21 cellular contexts compared by ENCODE assay signal in genomic region chr19:35521124-35521743, GRCh38. TPM values are rescaled to one million over a fixed set of nuclear protein-coding genes. Genes with fewer than 3 reads are reported as not detected.
"Had no signal": no experiment of that assay in that cellular context is flagged by ENCODE, and none has a peak within 500 bp of the region (broad histone marks: within the 10 kb centered on the region; RNA-seq: fewer than 3 reads in every experiment).

No MANE protein-coding gene starts in this region.

- H3K36me3 ChIP-seq: brain microvascular endothelial cell, heart right ventricle, spleen, upper lobe of right lung, WERI-Rb-1 had no signal

- H3K79me2 ChIP-seq: parathyroid adenoma had no signal

- H3K27ac ChIP-seq: brain microvascular endothelial cell, heart right ventricle, parathyroid adenoma, spleen, testis, upper lobe of right lung, WERI-Rb-1 had no signal

- H3K9ac ChIP-seq: parathyroid adenoma had no signal

- H3K9me3 ChIP-seq: heart right ventricle, spleen, testis, upper lobe of right lung had no signal

- H3K27me3 ChIP-seq: brain microvascular endothelial cell, testis had no signal

- H3K4me3 ChIP-seq: heart right ventricle, spleen, testis, upper lobe of right lung had no signal

- DNase-seq: activated CD4-positive, alpha-beta T cell treated with anti-CD3 and anti-CD28 coated beads, Interleukin-2, amount 50 U/mL, for 4 hours; activated effector memory CD4-positive, alpha-beta T cell treated with anti-CD3 and anti-CD28 coated beads, Interleukin-2, amount 50 U/mL, for 16 hours; activated naive CD4-positive, alpha-beta T cell treated with anti-CD3 and anti-CD28 coated beads, Interleukin-2, amount 50 U/mL, for 16 hours; activated T-cell treated with anti-CD3 and anti-CD28 coated beads, Interleukin-2, amount 50 U/mL, for 72 hours; aorta; brain microvascular endothelial cell; central memory CD4-positive, alpha-beta T cell; heart right ventricle; left cardiac atrium; naive thymus-derived CD8-positive, alpha-beta T cell; spleen; stimulated activated CD4-positive, alpha-beta T cell treated with anti-CD3 and anti-CD28 coated beads, Interleukin-4, amount 100 ng/mL, for 4 hours; T-helper 17 cell; testis; upper lobe of right lung; WERI-Rb-1 had no signal

- H3K4me1 ChIP-seq: heart right ventricle, parathyroid adenoma, spleen, testis, upper lobe of right lung had no signal

- H2AFZ ChIP-seq: parathyroid adenoma had no signal

RNA-seq across cellular contexts. Expression of gene SBSN, which starts 6.9 kb away (rescaled TPM):
- total RNA-seq: activated CD8-positive, alpha-beta memory T cell treated with anti-CD3 and anti-CD28 coated beads for 36 hours; aorta; heart right ventricle; left cardiac atrium; mesenteric fat pad; sciatic nerve; spleen; T-helper 17 cell; upper lobe of right lung had no signal
- polyA plus RNA-seq: naive thymus-derived CD8-positive, alpha-beta T cell had no signal

RNA-seq across cellular contexts. Expression of gene DMKN, which starts 7.8 kb away (rescaled TPM):
- total RNA-seq: T-helper 17 cell had no signal

RNA-seq across cellular contexts. Expression of gene GAPDHS, which starts 12.0 kb away (rescaled TPM):
- total RNA-seq: activated CD8-positive, alpha-beta memory T cell treated with anti-CD3 and anti-CD28 coated beads for 36 hours; activated T-cell treated with anti-CD3 and anti-CD28 coated beads, Interleukin-2, amount 50 U/mL, for 72 hours; aorta; heart right ventricle; left cardiac atrium; mesenteric fat pad; naive thymus-derived CD8-positive, alpha-beta T cell; sciatic nerve; T-helper 17 cell; upper lobe of right lung had no signal
- polyA plus RNA-seq: aorta; esophagus; heart right ventricle; naive thymus-derived CD8-positive, alpha-beta T cell had no signal

RNA-seq across cellular contexts. Expression of gene KRTDAP, which starts 31.0 kb away (rescaled TPM):
- total RNA-seq: activated CD8-positive, alpha-beta memory T cell treated with anti-CD3 and anti-CD28 coated beads for 36 hours; activated T-cell treated with anti-CD3 and anti-CD28 coated beads, Interleukin-2, amount 50 U/mL, for 72 hours; aorta; heart right ventricle; left cardiac atrium; mesenteric fat pad; naive thymus-derived CD8-positive, alpha-beta T cell; sciatic nerve; T-helper 17 cell; upper lobe of right lung had no signal
- polyA plus RNA-seq: aorta; heart right ventricle; naive thymus-derived CD8-positive, alpha-beta T cell; spleen had no signal
